22 cellular contexts compared by ENCODE assay signal in genomic region chr1:227924838-227925574, GRCh38. TPM values are rescaled to one million over a fixed set of nuclear protein-coding genes. Genes with fewer than 3 reads are reported as not detected.
DNase-seq lines count a peak whose midpoint lies in the region; ATAC-seq, FAIRE-seq and TF ChIP-seq lines count a peak whose summit lies in the region.
"Had no signal": no experiment of that assay in that cellular context is flagged by ENCODE, and none has a peak within 500 bp of the region (broad histone marks: within the 10 kb centered on the region; RNA-seq: fewer than 3 reads in every experiment).

No MANE protein-coding gene starts in this region.

- no peaks in the 10 kb centered on the region for H3K9me3 ChIP-seq in left ventricle myocardium inferior (replicated peaks)
- no peaks in the 10 kb centered on the region for H3K9me3 ChIP-seq in kidney (ENCODE audit: control insufficient read depth in 1 of 2, low read length in 2 of 2)
- H3K9me3 ChIP-seq in gastrocnemius medialis = no peaks in the 10 kb centered on the region
- no peaks in the 10 kb centered on the region for H3K9me3 ChIP-seq in gastroesophageal sphincter
- H3K9me3 ChIP-seq: uterus had no signal

- ATAC-seq in left cardiac atrium (no peak), gastrocnemius medialis (no peak), gastroesophageal sphincter (no peak)
- ATAC-seq: HCT116 had no signal

- no peak for TF ChIP-seq EP300 in gastroesophageal sphincter (IDR thresholded peaks at IDR 0.05)

- peak; percentile 14 for DNase-seq in left cardiac atrium
- DNase-seq in left ventricle myocardium inferior = no peak
- peak; percentile 99 for DNase-seq in RPMI8226
- peak; percentile 59 for DNase-seq in kidney
- no peak for DNase-seq in gastrocnemius medialis
- DNase-seq in ecto neural progenitor cell (ENCODE audit: low spot score) = no peak
- DNase-seq in nucleus accumbens (lab: John Stamatoyannopoulos, UW) = no peak
- DNase-seq: anterior cingulate cortex; central memory CD4-positive, alpha-beta T cell; DND-41; naive B cell; NCI-H1417 treated with DMSO at 0.1 percent for 48 hours; NCI-H2107; NCI-H446 treated with DMSO at 0.1 percent for 48 hours; occipital lobe; small intestine; stimulated activated CD4-positive, alpha-beta T cell treated with anti-CD3 and anti-CD28 coated beads, Interleukin-1b, Interleukin-23, amount 100 ng/mL, for 48 hours; uterus had no signal

- peaks cover 8% of the 10 kb centered on the region for H3K36me3 ChIP-seq in left ventricle myocardium inferior
- H3K36me3 ChIP-seq in kidney (ENCODE audit: control insufficient read depth in 1 of 2, insufficient read depth in 2 of 2, low read length in 2 of 2) = no peaks in the 10 kb centered on the region
- H3K36me3 ChIP-seq in gastrocnemius medialis = peaks cover 0 to 11% of the 10 kb centered on the region in 2 donors
- peaks cover 0 to 50% of the 10 kb centered on the region in 2 donors for H3K36me3 ChIP-seq in gastroesophageal sphincter
- H3K36me3 ChIP-seq: uterus had no signal

- no peaks in the 10 kb centered on the region for H3K27me3 ChIP-seq in left ventricle myocardium inferior (ENCODE audit: low read depth)
- no peaks in the 10 kb centered on the region for H3K27me3 ChIP-seq in gastrocnemius medialis
- H3K27me3 ChIP-seq in gastroesophageal sphincter = no peaks in the 10 kb centered on the region
- H3K27me3 ChIP-seq: uterus had no signal

- no peak for TF ChIP-seq CTCF in left ventricle myocardium inferior (IDR thresholded peaks at IDR 0.05; ENCODE audit: borderline replicate concordance)
- no peak for TF ChIP-seq CTCF in kidney (IDR thresholded peaks at IDR 0.05; ENCODE audit: borderline replicate concordance, extremely low read depth, insufficient read depth)
- no peak for TF ChIP-seq CTCF in gastrocnemius medialis (IDR thresholded peaks at IDR 0.05 in 4 of 5, conservative IDR thresholded peaks at IDR 0.05 in 1 of 5)
- TF ChIP-seq CTCF in gastroesophageal sphincter (IDR thresholded peaks at IDR 0.05) = no peak

- H3K27ac ChIP-seq in left ventricle myocardium inferior (replicated peaks) = no peak overlapping the region
- H3K27ac ChIP-seq in kidney (ENCODE audit: low read depth in 2 of 2, low read length in 2 of 2) = no peak overlapping the region
- H3K27ac ChIP-seq in gastrocnemius medialis = no peak overlapping the region
- no peak overlapping the region for H3K27ac ChIP-seq in gastroesophageal sphincter
- H3K27ac ChIP-seq: uterus had no signal

- H3K4me1 ChIP-seq in left ventricle myocardium inferior (no peaks in the 10 kb centered on the region), kidney (ENCODE audit: control insufficient read depth in 1 of 2, insufficient read depth in 1 of 2, low read depth in 1 of 2, low read length in 2 of 2) (no peaks in the 10 kb centered on the region), gastrocnemius medialis (peaks cover 0 to 17% of the 10 kb centered on the region in 2 donors), gastroesophageal sphincter (peaks cover 0 to 10% (median 0%) of the 10 kb centered on the region in 3 donors)
- H3K4me1 ChIP-seq: uterus had no signal

- FAIRE-seq in kidney (lab: Jason Lieb, UNC) = no peak
- FAIRE-seq: small intestine had no signal

- no peak overlapping the region for H3K9ac ChIP-seq in kidney (ENCODE audit: low read length in 2 of 2)

- WGBS in gastroesophageal sphincter (ENCODE audit: low coverage in 1 of 2), 2 donors = 0% methylated on average over 1 of the region's 38 CpGs; no CpG with 5 or more reads in 1 of the 2 donors

- TF ChIP-seq POLR2A in gastrocnemius medialis (IDR thresholded peaks at IDR 0.05) = no peak
- TF ChIP-seq POLR2A in gastroesophageal sphincter (IDR thresholded peaks at IDR 0.05) = no peak

- in situ Hi-C loops in gastrocnemius medialis (cut with MboI; ENCODE audit: low sequenced_read_pairs in 4 of 4) = no loop called here

- intact Hi-C loops in left cardiac atrium (cut with DNase I) (no loop called here), left ventricle myocardium inferior (cut with micrococcal nuclease) (no loop called here), kidney (cut with DNase I) (no loop called here), gastrocnemius medialis (cut with DNase I; ENCODE audit: low total_unique reads) (no loop called here)

- no peak overlapping the region for H3K4me3 ChIP-seq in left ventricle myocardium inferior
- H3K4me3 ChIP-seq in kidney (ENCODE audit: low read length in 2 of 2) = no peak overlapping the region
- no peak overlapping the region for H3K4me3 ChIP-seq in gastrocnemius medialis
- H3K4me3 ChIP-seq in gastroesophageal sphincter = no peak overlapping the region
- H3K4me3 ChIP-seq: uterus had no signal

RNA-seq across cellular contexts. Expression of gene WNT9A, which starts 22.7 kb away (rescaled TPM):
- 1 to 10 TPM in 1 of 2 donors, under 1 TPM in 1; 0.80 to 1.1 TPM for total RNA-seq in left cardiac atrium
- total RNA-seq in left ventricle myocardium inferior = 4.8 TPM
- total RNA-seq in kidney = 3.1 TPM
- polyA plus RNA-seq in kidney (ENCODE audit: insufficient read depth, low read depth, low replicate concordance) = 0.58 TPM
- 10 to 100 TPM in 3 of 4 donors, 1 to 10 TPM in 1; 6.8 to 29.4 (median 15.5) TPM for total RNA-seq in gastrocnemius medialis
- 10 to 100 TPM in 1 of 4 donors, 1 to 10 TPM in 3; 5.4 to 14.0 (median 6.6) TPM for total RNA-seq in gastroesophageal sphincter
- total RNA-seq: A673 had no signal
- polyA plus RNA-seq: IgD-negative memory B cell had no signal

Comparison
In these comparisons a context has a peak if more than half of its experiments do, and no peak if none do; other contexts are left out.
1. DNase-seq: peak in left cardiac atrium (single experiment), RPMI8226 (single experiment) and kidney (single experiment); none in left ventricle myocardium inferior (single experiment), gastrocnemius medialis (0 of 2), ecto neural progenitor cell (single experiment) and nucleus accumbens (0 of 56).